8 cellular contexts compared by ENCODE assay signal in the genomic region with DNA sequence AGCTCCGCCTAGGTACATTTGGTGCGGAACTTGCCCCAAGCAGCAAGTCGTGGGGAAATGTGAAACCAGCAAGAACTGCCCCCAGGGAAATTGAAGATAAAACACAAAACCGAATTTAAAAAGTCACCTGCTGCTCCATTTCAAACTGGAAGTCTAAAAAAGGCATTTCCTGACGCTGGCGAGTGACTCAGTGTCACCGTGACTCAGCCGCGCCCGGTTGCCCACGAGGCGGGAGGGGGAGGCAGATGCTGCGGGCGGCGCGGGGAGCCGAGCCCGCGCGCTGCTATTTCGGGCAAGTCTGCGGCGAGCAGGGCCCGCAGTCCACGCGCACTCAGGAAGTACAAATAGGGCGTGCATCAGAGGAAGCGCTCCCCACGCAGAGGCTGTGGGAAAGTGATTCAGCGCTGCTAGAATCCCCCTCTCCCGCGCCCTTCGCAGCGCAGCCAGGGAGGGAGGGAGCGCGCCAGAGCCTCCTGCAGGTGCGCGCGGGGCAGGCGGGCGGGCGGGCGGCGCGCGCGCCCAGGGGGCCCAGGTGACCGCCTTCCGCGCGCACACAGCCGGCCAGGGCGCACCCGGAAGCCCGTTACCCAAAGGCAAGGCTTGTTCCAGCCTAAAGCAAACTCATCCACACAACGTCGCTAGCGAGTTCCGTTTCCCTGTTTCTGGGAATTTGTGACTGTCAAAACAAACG.
DNase-seq lines count a peak whose midpoint lies in the region; ATAC-seq and TF ChIP-seq lines count a peak whose summit lies in the region.

No MANE protein-coding gene starts in this region.

- CTCF ChIA-PET in activated B cell treated with CpG ODN at 0.5 μM for 24 hours (lab: Charles Lee) = no interaction called here

- no peaks in the 10 kb centered on the region for H3K27me3 ChIP-seq in layer of hippocampus (ENCODE audit: control insufficient read depth, insufficient read depth, low read length)

- POLR2A ChIA-PET in activated B cell treated with CpG ODN at 0.5 μM for 24 hours (lab: Charles Lee) = no interaction called here

- peaks cover 10% of the 10 kb centered on the region for H3K4me1 Mint-ChIP-seq in activated B cell treated with CpG ODN at 0.5 μM for 24 hours
- H3K4me1 Mint-ChIP-seq in central memory CD8-positive, alpha-beta T cell = peaks cover 6% of the 10 kb centered on the region

- H3K27ac Mint-ChIP-seq in activated B cell treated with CpG ODN at 0.5 μM for 24 hours = peak overlapping the region; percentile 30
- H3K27ac Mint-ChIP-seq in central memory CD8-positive, alpha-beta T cell (ENCODE audit: low read depth) = no peak overlapping the region

- TF ChIP-seq CTCF in activated B cell treated with CpG ODN at 0.5 μM for 24 hours (IDR thresholded peaks at IDR 0.05) = no peak

- H3K36me3 Mint-ChIP-seq in activated B cell treated with CpG ODN at 0.5 μM for 24 hours (ENCODE audit: low read depth) = no peaks in the 10 kb centered on the region
- no peaks in the 10 kb centered on the region for H3K36me3 Mint-ChIP-seq in central memory CD8-positive, alpha-beta T cell (ENCODE audit: insufficient read depth)

- peaks cover 6% of the 10 kb centered on the region for H3K9me3 Mint-ChIP-seq in activated B cell treated with CpG ODN at 0.5 μM for 24 hours
- peaks cover 5% of the 10 kb centered on the region for H3K9me3 Mint-ChIP-seq in central memory CD8-positive, alpha-beta T cell

- intact Hi-C loops in activated B cell treated with CpG ODN at 0.5 μM for 24 hours (cut with micrococcal nuclease) = no loop called here

- ATAC-seq in GM18498 (IDR thresholded peaks at IDR 0.05; ENCODE audit: unreplicated experiment) (peak; percentile 73), HG02763 (IDR thresholded peaks at IDR 0.05; ENCODE audit: unreplicated experiment) (peak; percentile 56), activated B cell treated with CpG ODN at 0.5 μM for 24 hours (ENCODE audit: low read depth) (peak; percentile 68)
- ATAC-seq in central memory CD8-positive, alpha-beta T cell (replicated peaks; ENCODE audit: extremely low read depth, poor library complexity, severe bottlenecking) = peak; percentile 46

- peaks cover 12% of the 10 kb centered on the region for H3K27me3 Mint-ChIP-seq in activated B cell treated with CpG ODN at 0.5 μM for 24 hours
- H3K27me3 Mint-ChIP-seq in central memory CD8-positive, alpha-beta T cell = no peaks in the 10 kb centered on the region

- peak overlapping the region; percentile 50 for H3K27ac ChIP-seq in layer of hippocampus (ENCODE audit: low read depth, low read length)

- H3K4me3 Mint-ChIP-seq in activated B cell treated with CpG ODN at 0.5 μM for 24 hours = peak overlapping the region; percentile 74
- peak overlapping the region; percentile 52 for H3K4me3 Mint-ChIP-seq in central memory CD8-positive, alpha-beta T cell

- DNase-seq in NCI-H1417 (lab: John Stamatoyannopoulos, UW) (peak; percentile 87 to 91 (median 89)), activated B cell treated with CpG ODN at 0.5 μM for 24 hours (peak; percentile 19), NCI-H1694 treated with DMSO at 0.1 percent for 48 hours (lab: John Stamatoyannopoulos, UW) (no peak)
- DNase-seq in central memory CD8-positive, alpha-beta T cell (ENCODE audit: low spot score in 2 of 2) = no peak
- peak in 3 of 4 experiments; percentile 36 to 68 (median 64) for DNase-seq in stimulated activated CD4-positive, alpha-beta T cell treated with anti-CD3 and anti-CD28 coated beads, Interleukin-1b, Interleukin-23, amount 100 ng/mL, for 24 hours (ENCODE audit: low read depth in 4 of 4, low spot score in 1 of 4)

Comparison
In these comparisons a context has a peak if more than half of its experiments do, and no peak if none do; other contexts are left out.
1. DNase-seq: peak in NCI-H1417 (3 of 3), activated B cell treated with CpG ODN at 0.5 μM for 24 hours (single experiment) and stimulated activated CD4-positive, alpha-beta T cell treated with anti-CD3 and anti-CD28 coated beads, Interleukin-1b, Interleukin-23, amount 100 ng/mL, for 24 hours (3 of 4); none in central memory CD8-positive, alpha-beta T cell (0 of 2) and NCI-H1694 treated with DMSO at 0.1 percent for 48 hours (single experiment).
2. Peak in every context shown above with its lines, with median percentiles within 50 percentile points of each other: ATAC-seq.